ENCODE assay signal across 15 cellular contexts in genomic region chr1:8590696-8591351, GRCh38.
DNase-seq lines count a peak whose midpoint lies in the region; TF ChIP-seq lines count a peak whose summit lies in the region.
"Had no signal": no experiment of that assay in that cellular context is flagged by ENCODE, and none has a peak within 500 bp of the region (broad histone marks: within the 10 kb centered on the region; RNA-seq: fewer than 3 reads in every experiment).

No MANE protein-coding gene starts in this region.

- H3K9me3 Mint-ChIP-seq in activated CD4-positive, alpha-beta T cell treated with anti-CD3 and anti-CD28 coated beads, Interleukin-2, amount 10 ng/mL, durations not matched to agents 24 days and 14 days, result peaks cover 3% of the 10 kb centered on the region

- TF ChIP-seq CTCF in GM10266 (IDR thresholded peaks at IDR 0.05; ENCODE audit: control insufficient read depth, insufficient read depth, low read depth, missing control alignments), result no peak

- peaks cover 47% of the 10 kb centered on the region for H3K36me3 ChIP-seq in mesodermal cell (ENCODE audit: control insufficient read depth, insufficient read depth, low read length)
- H3K36me3 ChIP-seq: SJCRH30, tibial nerve had no signal

- peaks cover 9% of the 10 kb centered on the region for H3K9me3 ChIP-seq in mesodermal cell (ENCODE audit: control insufficient read depth, low read length)
- H3K9me3 ChIP-seq: SJCRH30, spleen, tibial nerve had no signal

- peak; percentile 69 for DNase-seq in activated CD4-positive, alpha-beta T cell treated with anti-CD3 and anti-CD28 coated beads, Interleukin-2, amount 10 ng/mL, durations not matched to agents 24 days and 14 days
- DNase-seq in activated CD4-positive, alpha-beta T cell treated with anti-CD3 and anti-CD28 coated beads for 48 hours, result no peak
- DNase-seq in caudate nucleus (lab: John Stamatoyannopoulos, UW) (peak in 39 of 61 donors; percentile 5 to 85 (median 33)), superior temporal gyrus (ENCODE audit: extremely low spot score) (peak; percentile 68), GM10266 (ENCODE audit: extremely low spot score) (no peak), AG08396 (ENCODE audit: low spot score) (no peak)
- no peak for DNase-seq in effector CD8-positive, alpha-beta T cell (lab: John Stamatoyannopoulos, UW)
- DNase-seq: activated CD4-positive, CD25-positive, alpha-beta regulatory T cell; Calu3; cerebellar nuclear complex; NCI-H187 treated with DMSO at 0.1 percent for 48 hours; spleen had no signal

- peaks cover 18% of the 10 kb centered on the region for H3K36me3 Mint-ChIP-seq in activated CD4-positive, alpha-beta T cell treated with anti-CD3 and anti-CD28 coated beads, Interleukin-2, amount 10 ng/mL, durations not matched to agents 24 days and 14 days (ENCODE audit: low read depth)

- H3K27ac Mint-ChIP-seq in activated CD4-positive, alpha-beta T cell treated with anti-CD3 and anti-CD28 coated beads, Interleukin-2, amount 10 ng/mL, durations not matched to agents 24 days and 14 days, result peak overlapping the region; percentile 65

- H3K4me3 Mint-ChIP-seq in activated CD4-positive, alpha-beta T cell treated with anti-CD3 and anti-CD28 coated beads, Interleukin-2, amount 10 ng/mL, durations not matched to agents 24 days and 14 days, result peak overlapping the region; percentile 23

- intact Hi-C loops in activated CD4-positive, alpha-beta T cell treated with anti-CD3 and anti-CD28 coated beads, Interleukin-2, amount 10 ng/mL, durations not matched to agents 24 days and 14 days (cut with micrococcal nuclease), result no loop called here

- peaks cover 33% of the 10 kb centered on the region for H3K4me1 Mint-ChIP-seq in activated CD4-positive, alpha-beta T cell treated with anti-CD3 and anti-CD28 coated beads, Interleukin-2, amount 10 ng/mL, durations not matched to agents 24 days and 14 days

- H3K27ac ChIP-seq in caudate nucleus (ENCODE audit: low read depth, low read length) (peak overlapping the region; percentile 29), mesodermal cell (ENCODE audit: low read depth, low read length, severe bottlenecking) (peak overlapping the region; percentile 36)
- H3K27ac ChIP-seq: SJCRH30, spleen, tibial nerve had no signal

- no peak overlapping the region for H3K4me3 ChIP-seq in mesodermal cell (ENCODE audit: extremely low read depth, insufficient read depth, low read length, poor library complexity, severe bottlenecking)
- H3K4me3 ChIP-seq: SJCRH30, spleen, tibial nerve had no signal

- no peaks in the 10 kb centered on the region for H3K27me3 Mint-ChIP-seq in activated CD4-positive, alpha-beta T cell treated with anti-CD3 and anti-CD28 coated beads, Interleukin-2, amount 10 ng/mL, durations not matched to agents 24 days and 14 days

- peaks cover 44% of the 10 kb centered on the region for H3K4me1 ChIP-seq in mesodermal cell (ENCODE audit: control insufficient read depth, insufficient read depth, low read length, poor library complexity, severe bottlenecking)

- 86 to 98% methylated on average over 5 to 6 of the region's 8 CpGs for WGBS in mesodermal cell (ENCODE audit: insufficient coverage in 2 of 2), 2 experiments

Comparison
In these comparisons a context has a peak if more than half of its experiments do, and no peak if none do; other contexts are left out.
1. DNase-seq: peak in activated CD4-positive, alpha-beta T cell treated with anti-CD3 and anti-CD28 coated beads, Interleukin-2, amount 10 ng/mL, durations not matched to agents 24 days and 14 days (single experiment), caudate nucleus (39 of 61) and superior temporal gyrus (single experiment); none in activated CD4-positive, alpha-beta T cell treated with anti-CD3 and anti-CD28 coated beads for 48 hours (single experiment), GM10266 (single experiment), AG08396 (single experiment) and effector CD8-positive, alpha-beta T cell (single experiment).